18 cellular contexts compared by ENCODE assay signal in genomic region chr5:65866837-65867508, GRCh38. TPM values are rescaled to one million over a fixed set of nuclear protein-coding genes. Genes with fewer than 3 reads are reported as not detected.
DNase-seq lines count a peak whose midpoint lies in the region; ATAC-seq, FAIRE-seq and TF ChIP-seq lines count a peak whose summit lies in the region.
"Had no signal": no experiment of that assay in that cellular context is flagged by ENCODE, and none has a peak within 500 bp of the region (broad histone marks: within the 10 kb centered on the region; RNA-seq: fewer than 3 reads in every experiment).

No MANE protein-coding gene starts in this region.

- DNase-seq in activated naive CD4-positive, alpha-beta T cell treated with anti-CD3 and anti-CD28 coated beads for 36 hours: no peak
- DNase-seq in activated naive CD4-positive, alpha-beta T cell treated with anti-CD3 and anti-CD28 coated beads, Interleukin-2, amount 50 U/mL, for 16 hours: no peak
- peak; percentile 42 for DNase-seq in dermis blood vessel endothelial cell
- no peak for DNase-seq in NCI-H2107 treated with DMSO at 0.1 percent for 48 hours (lab: John Stamatoyannopoulos, UW; ENCODE audit: unreplicated experiment)
- no peak for DNase-seq in GM12892 (ENCODE audit: insufficient read length)
- DNase-seq: BE2C, DND-41, gastrocnemius medialis, immature natural killer cell, midbrain, NCI-H2081 treated with DMSO at 0.1 percent for 48 hours, tibial artery had no signal

- TF ChIP-seq POLR2A in GM12892 (IDR thresholded peaks at IDR 0.05; ENCODE audit: low read depth, low read length): no peak

- no peak overlapping the region for H3K4me3 ChIP-seq in Loucy (ENCODE audit: low read length, poor library complexity, severe bottlenecking)
- H3K4me3 ChIP-seq: breast epithelium, gastrocnemius medialis, tibial artery had no signal

- intact Hi-C loops in activated naive CD4-positive, alpha-beta T cell treated with anti-CD3 and anti-CD28 coated beads for 36 hours (cut with micrococcal nuclease): no loop called here

- no peaks in the 10 kb centered on the region for H3K36me3 ChIP-seq in Loucy (ENCODE audit: insufficient read depth, low read length)
- H3K36me3 ChIP-seq: BE2C, breast epithelium, gastrocnemius medialis, tibial artery had no signal

- FAIRE-seq in GM12892 (lab: Jason Lieb, UNC): no peak

- H4K20me1 ChIP-seq in Loucy (ENCODE audit: insufficient read depth, low read length, poor library complexity, severe bottlenecking): no peaks in the 10 kb centered on the region

- H3K79me2 ChIP-seq in Loucy (ENCODE audit: insufficient read depth, low read length): no peaks in the 10 kb centered on the region
- H3K79me2 ChIP-seq: parathyroid adenoma had no signal

- peaks cover 19% of the 10 kb centered on the region for H3K4me1 ChIP-seq in Loucy (ENCODE audit: insufficient read depth, low read length, poor library complexity, severe bottlenecking)
- H3K4me1 ChIP-seq: BE2C, breast epithelium, parathyroid adenoma, tibial artery had no signal

- H3K9me2 ChIP-seq in Loucy (replicated peaks; ENCODE audit: low read depth, low read length): no peaks in the 10 kb centered on the region

- ATAC-seq in HG02973 (IDR thresholded peaks at IDR 0.05; ENCODE audit: unreplicated experiment): no peak
- ATAC-seq: gastrocnemius medialis, WTC11 had no signal

- no peak overlapping the region for H3K4me2 ChIP-seq in Loucy (ENCODE audit: low read depth, low read length, poor library complexity, severe bottlenecking)

- H3K36me3 Mint-ChIP-seq in activated naive CD4-positive, alpha-beta T cell treated with anti-CD3 and anti-CD28 coated beads for 36 hours (ENCODE audit: low read depth): no peaks in the 10 kb centered on the region
- H3K36me3 Mint-ChIP-seq in stimulated activated naive CD8-positive, alpha-beta T cell treated with anti-CD3 and anti-CD28 coated beads, Interleukin-15, Interleukin-2, amounts not matched to agents 100 ng/mL and 50 ng/mL, for 24 hours (ENCODE audit: low read depth): peaks cover 4% of the 10 kb centered on the region
- H3K36me3 Mint-ChIP-seq: immature natural killer cell, WTC11 had no signal

- H3K4me1 Mint-ChIP-seq in activated naive CD4-positive, alpha-beta T cell treated with anti-CD3 and anti-CD28 coated beads for 36 hours (ENCODE audit: low read depth): peaks cover 23% of the 10 kb centered on the region
- H3K4me1 Mint-ChIP-seq in stimulated activated naive CD8-positive, alpha-beta T cell treated with anti-CD3 and anti-CD28 coated beads, Interleukin-15, Interleukin-2, amounts not matched to agents 100 ng/mL and 50 ng/mL, for 24 hours (ENCODE audit: low read depth): peaks cover 23% of the 10 kb centered on the region
- H3K4me1 Mint-ChIP-seq: WTC11 had no signal

- no peaks in the 10 kb centered on the region for H3K27me3 ChIP-seq in Loucy (ENCODE audit: insufficient read depth, low read length, poor library complexity, severe bottlenecking)
- H3K27me3 ChIP-seq: BE2C, breast epithelium, gastrocnemius medialis, tibial artery had no signal

- peak overlapping the region; percentile 57 for H3K4me3 Mint-ChIP-seq in activated naive CD4-positive, alpha-beta T cell treated with anti-CD3 and anti-CD28 coated beads for 36 hours
- peak overlapping the region; percentile 2 for H3K4me3 Mint-ChIP-seq in stimulated activated naive CD8-positive, alpha-beta T cell treated with anti-CD3 and anti-CD28 coated beads, Interleukin-15, Interleukin-2, amounts not matched to agents 100 ng/mL and 50 ng/mL, for 24 hours
- H3K4me3 Mint-ChIP-seq: immature natural killer cell, WTC11 had no signal

- 0 out of 2 replicates have a peak overlapping the region, but pooled peaks have one; percentile 8 for H2AFZ ChIP-seq in Loucy (ENCODE audit: low read length)
- H2AFZ ChIP-seq: parathyroid adenoma had no signal

- no peaks in the 10 kb centered on the region for H3K9me3 ChIP-seq in Loucy (ENCODE audit: insufficient read depth, low read depth, low read length)
- H3K9me3 ChIP-seq: BE2C, breast epithelium, gastrocnemius medialis, tibial artery had no signal

- H3K9ac ChIP-seq in Loucy (ENCODE audit: low read depth, low read length, poor library complexity, severe bottlenecking): no peak overlapping the region
- H3K9ac ChIP-seq: parathyroid adenoma had no signal

- peaks cover 1% of the 10 kb centered on the region for H3K9me3 Mint-ChIP-seq in activated naive CD4-positive, alpha-beta T cell treated with anti-CD3 and anti-CD28 coated beads for 36 hours
- peaks cover 6% of the 10 kb centered on the region for H3K9me3 Mint-ChIP-seq in stimulated activated naive CD8-positive, alpha-beta T cell treated with anti-CD3 and anti-CD28 coated beads, Interleukin-15, Interleukin-2, amounts not matched to agents 100 ng/mL and 50 ng/mL, for 24 hours
- H3K9me3 Mint-ChIP-seq: immature natural killer cell had no signal

- H3K27me3 Mint-ChIP-seq in activated naive CD4-positive, alpha-beta T cell treated with anti-CD3 and anti-CD28 coated beads for 36 hours (ENCODE audit: low read depth): no peaks in the 10 kb centered on the region
- no peaks in the 10 kb centered on the region for H3K27me3 Mint-ChIP-seq in stimulated activated naive CD8-positive, alpha-beta T cell treated with anti-CD3 and anti-CD28 coated beads, Interleukin-15, Interleukin-2, amounts not matched to agents 100 ng/mL and 50 ng/mL, for 24 hours

- H3K27ac Mint-ChIP-seq in activated naive CD4-positive, alpha-beta T cell treated with anti-CD3 and anti-CD28 coated beads for 36 hours: peak overlapping the region; percentile 78
- peak overlapping the region; percentile 20 for H3K27ac Mint-ChIP-seq in stimulated activated naive CD8-positive, alpha-beta T cell treated with anti-CD3 and anti-CD28 coated beads, Interleukin-15, Interleukin-2, amounts not matched to agents 100 ng/mL and 50 ng/mL, for 24 hours
- H3K27ac Mint-ChIP-seq: immature natural killer cell, WTC11 had no signal

- CTCF ChIA-PET in activated naive CD4-positive, alpha-beta T cell treated with anti-CD3 and anti-CD28 coated beads for 36 hours (lab: Charles Lee): interaction anchor here (0.6 kb wide), 1 partner anchor 364 kb away, joined by 6 read pairs; no protein-coding TSS in a partner anchor

- no peak for TF ChIP-seq CTCF in Loucy (conservative IDR thresholded peaks at IDR 0.05; ENCODE audit: low read length)

- no peaks in the 10 kb centered on the region for H3F3A ChIP-seq in Loucy (ENCODE audit: low read depth)

RNA-seq across cellular contexts. Expression of gene ERBIN, which starts 59.4 kb away (rescaled TPM):
- total RNA-seq in activated naive CD4-positive, alpha-beta T cell treated with anti-CD3 and anti-CD28 coated beads for 36 hours: 10 to 100 TPM; 41.9 to 42.2 TPM
- total RNA-seq in dermis blood vessel endothelial cell: 63.0 and 71.6 TPM in 2 replicates
- polyA plus RNA-seq in GM12892 (2012; ENCODE audit: missing spikeins): 40.0 TPM
